1 cellular context compared by ENCODE assay signal in the genomic region with DNA sequence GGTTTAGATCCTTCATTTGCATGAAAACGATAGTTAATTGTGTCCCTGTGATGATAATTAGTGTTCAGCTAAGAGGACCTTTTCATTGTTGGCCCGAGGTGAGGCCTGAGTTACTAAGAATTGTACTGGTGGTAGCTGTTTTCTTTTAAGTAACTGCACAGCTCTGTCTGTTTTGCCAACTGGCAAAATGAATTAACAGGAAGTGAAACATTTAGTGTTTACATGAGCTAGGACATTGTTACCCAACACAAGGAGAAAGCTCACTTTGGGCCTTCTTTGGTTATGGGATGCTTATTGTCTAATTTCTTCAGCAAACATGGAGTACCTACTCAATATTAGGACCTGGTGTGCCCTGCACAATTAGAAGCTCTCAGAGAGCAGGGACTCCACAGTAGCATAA.
TF ChIP-seq lines count a peak whose summit lies in the region.

No MANE protein-coding gene starts in this region.

TF ChIP-seq in WTC11, 78 proteins besides CTCF, POLR2A, EP300 and RAD21 (continued from another document):
- TF ChIP-seq, protein P1, sequence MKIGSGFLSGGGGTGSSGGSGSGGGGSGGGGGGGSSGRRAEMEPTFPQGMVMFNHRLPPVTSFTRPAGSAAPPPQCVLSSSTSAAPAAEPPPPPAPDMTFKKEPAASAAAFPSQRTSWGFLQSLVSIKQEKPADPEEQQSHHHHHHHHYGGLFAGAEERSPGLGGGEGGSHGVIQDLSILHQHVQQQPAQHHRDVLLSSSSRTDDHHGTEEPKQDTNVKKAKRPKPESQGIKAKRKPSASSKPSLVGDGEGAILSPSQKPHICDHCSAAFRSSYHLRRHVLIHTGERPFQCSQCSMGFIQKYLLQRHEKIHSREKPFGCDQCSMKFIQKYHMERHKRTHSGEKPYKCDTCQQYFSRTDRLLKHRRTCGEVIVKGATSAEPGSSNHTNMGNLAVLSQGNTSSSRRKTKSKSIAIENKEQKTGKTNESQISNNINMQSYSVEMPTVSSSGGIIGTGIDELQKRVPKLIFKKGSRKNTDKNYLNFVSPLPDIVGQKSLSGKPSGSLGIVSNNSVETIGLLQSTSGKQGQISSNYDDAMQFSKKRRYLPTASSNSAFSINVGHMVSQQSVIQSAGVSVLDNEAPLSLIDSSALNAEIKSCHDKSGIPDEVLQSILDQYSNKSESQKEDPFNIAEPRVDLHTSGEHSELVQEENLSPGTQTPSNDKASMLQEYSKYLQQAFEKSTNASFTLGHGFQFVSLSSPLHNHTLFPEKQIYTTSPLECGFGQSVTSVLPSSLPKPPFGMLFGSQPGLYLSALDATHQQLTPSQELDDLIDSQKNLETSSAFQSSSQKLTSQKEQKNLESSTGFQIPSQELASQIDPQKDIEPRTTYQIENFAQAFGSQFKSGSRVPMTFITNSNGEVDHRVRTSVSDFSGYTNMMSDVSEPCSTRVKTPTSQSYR (CRISPR knock-in tag; IDR thresholded peaks at IDR 0.05), result no peak
- TF ChIP-seq, protein P2, sequence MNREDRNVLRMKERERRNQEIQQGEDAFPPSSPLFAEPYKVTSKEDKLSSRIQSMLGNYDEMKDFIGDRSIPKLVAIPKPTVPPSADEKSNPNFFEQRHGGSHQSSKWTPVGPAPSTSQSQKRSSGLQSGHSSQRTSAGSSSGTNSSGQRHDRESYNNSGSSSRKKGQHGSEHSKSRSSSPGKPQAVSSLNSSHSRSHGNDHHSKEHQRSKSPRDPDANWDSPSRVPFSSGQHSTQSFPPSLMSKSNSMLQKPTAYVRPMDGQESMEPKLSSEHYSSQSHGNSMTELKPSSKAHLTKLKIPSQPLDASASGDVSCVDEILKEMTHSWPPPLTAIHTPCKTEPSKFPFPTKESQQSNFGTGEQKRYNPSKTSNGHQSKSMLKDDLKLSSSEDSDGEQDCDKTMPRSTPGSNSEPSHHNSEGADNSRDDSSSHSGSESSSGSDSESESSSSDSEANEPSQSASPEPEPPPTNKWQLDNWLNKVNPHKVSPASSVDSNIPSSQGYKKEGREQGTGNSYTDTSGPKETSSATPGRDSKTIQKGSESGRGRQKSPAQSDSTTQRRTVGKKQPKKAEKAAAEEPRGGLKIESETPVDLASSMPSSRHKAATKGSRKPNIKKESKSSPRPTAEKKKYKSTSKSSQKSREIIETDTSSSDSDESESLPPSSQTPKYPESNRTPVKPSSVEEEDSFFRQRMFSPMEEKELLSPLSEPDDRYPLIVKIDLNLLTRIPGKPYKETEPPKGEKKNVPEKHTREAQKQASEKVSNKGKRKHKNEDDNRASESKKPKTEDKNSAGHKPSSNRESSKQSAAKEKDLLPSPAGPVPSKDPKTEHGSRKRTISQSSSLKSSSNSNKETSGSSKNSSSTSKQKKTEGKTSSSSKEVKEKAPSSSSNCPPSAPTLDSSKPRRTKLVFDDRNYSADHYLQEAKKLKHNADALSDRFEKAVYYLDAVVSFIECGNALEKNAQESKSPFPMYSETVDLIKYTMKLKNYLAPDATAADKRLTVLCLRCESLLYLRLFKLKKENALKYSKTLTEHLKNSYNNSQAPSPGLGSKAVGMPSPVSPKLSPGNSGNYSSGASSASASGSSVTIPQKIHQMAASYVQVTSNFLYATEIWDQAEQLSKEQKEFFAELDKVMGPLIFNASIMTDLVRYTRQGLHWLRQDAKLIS (CRISPR knock-in tag; IDR thresholded peaks at IDR 0.05; ENCODE audit: borderline replicate concordance), result no peak
- TF ChIP-seq GTF2I (CRISPR knock-in tag; conservative IDR thresholded peaks at IDR 0.05), result no peak
- TF ChIP-seq, protein P3, sequence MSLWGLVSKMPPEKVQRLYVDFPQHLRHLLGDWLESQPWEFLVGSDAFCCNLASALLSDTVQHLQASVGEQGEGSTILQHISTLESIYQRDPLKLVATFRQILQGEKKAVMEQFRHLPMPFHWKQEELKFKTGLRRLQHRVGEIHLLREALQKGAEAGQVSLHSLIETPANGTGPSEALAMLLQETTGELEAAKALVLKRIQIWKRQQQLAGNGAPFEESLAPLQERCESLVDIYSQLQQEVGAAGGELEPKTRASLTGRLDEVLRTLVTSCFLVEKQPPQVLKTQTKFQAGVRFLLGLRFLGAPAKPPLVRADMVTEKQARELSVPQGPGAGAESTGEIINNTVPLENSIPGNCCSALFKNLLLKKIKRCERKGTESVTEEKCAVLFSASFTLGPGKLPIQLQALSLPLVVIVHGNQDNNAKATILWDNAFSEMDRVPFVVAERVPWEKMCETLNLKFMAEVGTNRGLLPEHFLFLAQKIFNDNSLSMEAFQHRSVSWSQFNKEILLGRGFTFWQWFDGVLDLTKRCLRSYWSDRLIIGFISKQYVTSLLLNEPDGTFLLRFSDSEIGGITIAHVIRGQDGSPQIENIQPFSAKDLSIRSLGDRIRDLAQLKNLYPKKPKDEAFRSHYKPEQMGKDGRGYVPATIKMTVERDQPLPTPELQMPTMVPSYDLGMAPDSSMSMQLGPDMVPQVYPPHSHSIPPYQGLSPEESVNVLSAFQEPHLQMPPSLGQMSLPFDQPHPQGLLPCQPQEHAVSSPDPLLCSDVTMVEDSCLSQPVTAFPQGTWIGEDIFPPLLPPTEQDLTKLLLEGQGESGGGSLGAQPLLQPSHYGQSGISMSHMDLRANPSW (CRISPR knock-in tag; conservative IDR thresholded peaks at IDR 0.05; ENCODE audit: low read depth), result no peak
